Comparison of ENCODE assay signal across 9 cellular contexts in the genomic region with DNA sequence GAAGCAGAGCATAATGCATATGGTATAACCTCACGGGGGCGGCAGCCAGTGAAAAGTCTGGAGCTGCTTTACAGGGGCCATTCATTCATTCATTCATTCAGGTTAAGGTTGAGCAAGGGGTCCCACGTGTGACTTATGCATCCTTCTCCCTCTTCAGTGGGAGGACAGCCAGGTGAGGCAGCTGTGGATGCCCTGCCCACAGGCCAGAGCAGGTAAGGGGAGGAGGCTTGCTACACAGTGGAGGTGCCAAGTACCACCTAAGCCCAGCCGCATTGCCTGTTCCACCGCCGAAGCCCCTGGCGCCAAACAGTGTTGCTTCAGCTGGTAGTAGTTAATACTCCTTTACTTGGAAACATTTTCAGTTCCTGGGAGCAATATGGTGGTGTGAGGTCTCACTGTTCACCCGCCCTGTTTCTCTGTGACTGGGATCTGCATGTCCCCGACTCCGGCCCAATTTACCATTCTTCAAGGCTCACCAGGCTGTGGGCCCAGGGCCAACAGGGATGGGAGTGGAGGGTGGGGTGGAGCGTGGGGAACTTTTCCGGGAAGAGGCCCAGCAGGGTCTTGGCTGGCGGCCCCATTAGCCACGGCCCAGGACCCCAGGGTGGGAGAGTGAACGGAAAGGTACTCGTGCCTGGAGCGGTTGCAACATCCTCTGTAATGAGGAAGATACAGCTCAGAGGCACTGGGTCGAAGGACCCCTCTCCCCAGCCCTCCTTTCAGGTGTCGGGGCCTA. TPM values are rescaled to one million over a fixed set of nuclear protein-coding genes. Genes with fewer than 3 reads are reported as not detected.
DNase-seq lines count a peak whose midpoint lies in the region; ATAC-seq and TF ChIP-seq lines count a peak whose summit lies in the region.
"Had no signal": no experiment of that assay in that cellular context is flagged by ENCODE, and none has a peak within 500 bp of the region (broad histone marks: within the 10 kb centered on the region; RNA-seq: fewer than 3 reads in every experiment).

No MANE protein-coding gene starts in this region.

- no peak overlapping the region for H3K23ac ChIP-seq in H9 (ENCODE audit: insufficient read length, low read depth, low read length)

- no peak overlapping the region for H2AFZ ChIP-seq in H9 (ENCODE audit: low read length)
- no peak overlapping the region for H2AFZ ChIP-seq in smooth muscle cell (ENCODE audit: low read depth)

- WGBS in H9 (ENCODE audit: extremely low coverage, insufficient read length, low lambda C conversion rate): no CpG with 5 or more reads among the region's 19 CpGs
- WGBS in right lobe of liver (ENCODE audit: insufficient coverage, low coverage, low lambda C conversion rate, missing lambda C conversion rate): 60% methylated on average over 5 of the region's 19 CpGs
- WGBS in smooth muscle cell (ENCODE audit: low lambda C conversion rate): 56% methylated on average over 19 of the region's 19 CpGs

- H2BK15ac ChIP-seq in H9 (ENCODE audit: low read depth, low read length): no peak overlapping the region

- TF ChIP-seq CTCF in H9 (conservative IDR thresholded peaks at IDR 0.05): no peak
- TF ChIP-seq CTCF in chondrocyte (IDR thresholded peaks at IDR 0.05): no peak
- TF ChIP-seq CTCF in right lobe of liver (IDR thresholded peaks at IDR 0.05): no peak
- TF ChIP-seq CTCF in smooth muscle cell (IDR thresholded peaks at IDR 0.05; ENCODE audit: borderline replicate concordance, insufficient read depth, poor library complexity, severe bottlenecking): no peak

- H3K18ac ChIP-seq in H9 (ENCODE audit: insufficient read length, low read depth, low read length): no peak overlapping the region

- no peaks in the 10 kb centered on the region for H3K79me1 ChIP-seq in H9 (ENCODE audit: insufficient read depth, low read depth, low read length, poor library complexity, severe bottlenecking)

- H4K5ac ChIP-seq in H9 (ENCODE audit: insufficient read length, low read depth, low read length): no peak overlapping the region

- no peak overlapping the region for H3K4ac ChIP-seq in H9 (ENCODE audit: low read depth, low read length)

- no peaks in the 10 kb centered on the region for H4K20me1 ChIP-seq in H9 (ENCODE audit: control insufficient read depth, insufficient read depth, insufficient read length)
- no peaks in the 10 kb centered on the region for H4K20me1 ChIP-seq in smooth muscle cell (ENCODE audit: low read depth)

- no peaks in the 10 kb centered on the region for H3K9me3 ChIP-seq in H9 (ENCODE audit: control insufficient read depth, low read depth, low read length)
- H3K9me3 ChIP-seq in right lobe of liver: no peaks in the 10 kb centered on the region
- H3K9me3 ChIP-seq in smooth muscle cell (replicated peaks; ENCODE audit: low read depth): no peaks in the 10 kb centered on the region

- H3K4me1 Mint-ChIP-seq in H9 (peaks cover 6 to 11% of the 10 kb centered on the region in 2 experiments), chondrocyte (ENCODE audit: low read depth) (peaks cover 10% of the 10 kb centered on the region)
- H3K4me1 Mint-ChIP-seq in activated CD4-positive, alpha-beta memory T cell treated with anti-CD3 and anti-CD28 coated beads for 36 hours (ENCODE audit: low read depth): peaks cover 8% of the 10 kb centered on the region

- H3K4me3 ChIP-seq in right lobe of liver (peak overlapping the region in 2 of 3 donors; percentile 44 to 45), smooth muscle cell (peak overlapping the region; percentile 54)

- H3K36me3 Mint-ChIP-seq in H9 (ENCODE audit: insufficient read depth in 1 of 3, low read depth in 3 of 3) (no peaks in the 10 kb centered on the region), chondrocyte (ENCODE audit: low read depth) (peaks cover 1% of the 10 kb centered on the region)
- H3K36me3 Mint-ChIP-seq in activated CD4-positive, alpha-beta memory T cell treated with anti-CD3 and anti-CD28 coated beads for 36 hours: no peaks in the 10 kb centered on the region

- no peak overlapping the region for H4K91ac ChIP-seq in H9 (ENCODE audit: insufficient read length, low read depth, low read length)

- H3K27ac ChIP-seq in H9 (ENCODE audit: insufficient read length, low read depth, low read length): no peak overlapping the region
- H3K27ac ChIP-seq in right lobe of liver: no peak overlapping the region
- H3K27ac ChIP-seq in smooth muscle cell (ENCODE audit: low read depth): no peak overlapping the region

- no peak for TF ChIP-seq POLR2A in right lobe of liver (IDR thresholded peaks at IDR 0.05)

- H2BK5ac ChIP-seq in H9 (ENCODE audit: insufficient read length, low read length): no peak overlapping the region

- ATAC-seq in right lobe of liver: peak in 1 of 4 donors; percentile 9

- H3K27me3 Mint-ChIP-seq in H9 (ENCODE audit: low read depth): peaks cover 84% of the 10 kb centered on the region
- H3K27me3 Mint-ChIP-seq in chondrocyte (ENCODE audit: low read depth): no peaks in the 10 kb centered on the region
- H3K27me3 Mint-ChIP-seq in activated CD4-positive, alpha-beta memory T cell treated with anti-CD3 and anti-CD28 coated beads for 36 hours: peaks cover 38% of the 10 kb centered on the region

- DNase-seq in H9 (no peak), chondrocyte (ENCODE audit: low spot score) (peak; percentile 75), right lobe of liver (no peak), smooth muscle cell (lab: John Stamatoyannopoulos, UW; ENCODE audit: unreplicated experiment) (no peak), NCI-H526 (lab: John Stamatoyannopoulos, UW) (no peak), NOMO-1 treated with dmso at 0.1 percent for 144 hours (lab: John Stamatoyannopoulos, UW; ENCODE audit: unreplicated experiment) (no peak), COLO829 (ENCODE audit: low spot score) (no peak)
- DNase-seq in activated CD4-positive, alpha-beta memory T cell treated with anti-CD3 and anti-CD28 coated beads for 36 hours: no peak
- DNase-seq: NCI-H187 treated with DMSO at 0.1 percent for 48 hours had no signal

- H3K4me1 ChIP-seq in H9 (ENCODE audit: insufficient read depth, low read length) (no peaks in the 10 kb centered on the region; the same call in 1 of the 2 replicates), right lobe of liver (peaks cover 0 to 5% (median 2%) of the 10 kb centered on the region in 4 donors), smooth muscle cell (ENCODE audit: low read depth) (peaks cover 4% of the 10 kb centered on the region)

- peak overlapping the region; percentile 69 for H3K4me2 ChIP-seq in H9 (ENCODE audit: insufficient read depth, insufficient read length, low read length)
- H3K4me2 ChIP-seq in smooth muscle cell: peak overlapping the region; percentile 91

- H3K79me2 ChIP-seq in H9 (ENCODE audit: insufficient read depth, low read length): no peaks in the 10 kb centered on the region
- H3K79me2 ChIP-seq in smooth muscle cell (ENCODE audit: low read depth): no peaks in the 10 kb centered on the region

- CTCF ChIA-PET in activated CD4-positive, alpha-beta memory T cell treated with anti-CD3 and anti-CD28 coated beads for 36 hours (lab: Charles Lee): no interaction called here

- no peak overlapping the region; the same call in 1 of the 2 replicates for H3K14ac ChIP-seq in H9 (ENCODE audit: insufficient read depth, low read length)

- no peak overlapping the region for H3K56ac ChIP-seq in H9 (ENCODE audit: insufficient read length, low read depth, low read length)

- H3K27me3 ChIP-seq in H9 (ENCODE audit: insufficient read depth, low read length) (peaks cover 36% of the 10 kb centered on the region; the same call in 1 of the 2 replicates), right lobe of liver (peaks cover 0 to 3% of the 10 kb centered on the region in 2 donors), smooth muscle cell (ENCODE audit: low read depth) (peaks cover 85% of the 10 kb centered on the region)

- no peaks in the 10 kb centered on the region for H3F3A ChIP-seq in smooth muscle cell (ENCODE audit: low read depth)

- no peak overlapping the region for H2AK5ac ChIP-seq in H9 (ENCODE audit: insufficient read length, low read length)

- H3K4me3 Mint-ChIP-seq in H9 (peak overlapping the region; percentile 68 to 80), chondrocyte (ENCODE audit: unreplicated experiment) (peak overlapping the region; percentile 66)
- no peak overlapping the region for H3K4me3 Mint-ChIP-seq in activated CD4-positive, alpha-beta memory T cell treated with anti-CD3 and anti-CD28 coated beads for 36 hours

- H3K36me3 ChIP-seq in right lobe of liver: no peaks in the 10 kb centered on the region
- no peaks in the 10 kb centered on the region for H3K36me3 ChIP-seq in smooth muscle cell (ENCODE audit: low read depth)

- no peak overlapping the region for H4K8ac ChIP-seq in H9 (replicated peaks; ENCODE audit: insufficient read length, low read depth, low read length)

- H3K9ac ChIP-seq in H9 (ENCODE audit: extremely low read depth, insufficient read length, low read length) (no peak overlapping the region), smooth muscle cell (ENCODE audit: low read depth) (no peak overlapping the region)

- H3K27ac Mint-ChIP-seq in H9: no peak overlapping the region
- H3K27ac Mint-ChIP-seq in chondrocyte (ENCODE audit: unreplicated experiment): no peak overlapping the region
- no peak overlapping the region for H3K27ac Mint-ChIP-seq in activated CD4-positive, alpha-beta memory T cell treated with anti-CD3 and anti-CD28 coated beads for 36 hours

- intact Hi-C loops in right lobe of liver (cut with DNase I): no loop called here
- intact Hi-C loops in activated CD4-positive, alpha-beta memory T cell treated with anti-CD3 and anti-CD28 coated beads for 36 hours (cut with micrococcal nuclease): no loop called here

- no peak overlapping the region for H2BK20ac ChIP-seq in H9 (ENCODE audit: low read depth, low read length, poor library complexity, severe bottlenecking)

- peaks cover 9% of the 10 kb centered on the region for H3K23me2 ChIP-seq in H9 (ENCODE audit: insufficient read length, low read depth, low read length, poor library complexity, severe bottlenecking)

- H2BK120ac ChIP-seq in H9 (ENCODE audit: low read depth, low read length, poor library complexity, severe bottlenecking): no peak overlapping the region

- no peak overlapping the region for H3T11ph ChIP-seq in H9 (ENCODE audit: low read length)

- H3K9me3 Mint-ChIP-seq in H9 (no peaks in the 10 kb centered on the region), chondrocyte (ENCODE audit: low read depth) (no peaks in the 10 kb centered on the region)
- no peaks in the 10 kb centered on the region for H3K9me3 Mint-ChIP-seq in activated CD4-positive, alpha-beta memory T cell treated with anti-CD3 and anti-CD28 coated beads for 36 hours

- no peak overlapping the region for H2BK12ac ChIP-seq in H9 (ENCODE audit: insufficient read length, low read depth, low read length)

- POLR2A ChIA-PET in activated CD4-positive, alpha-beta memory T cell treated with anti-CD3 and anti-CD28 coated beads for 36 hours (lab: Charles Lee): interaction anchor here (0.6 kb wide), 1 partner anchor 365 kb away, joined by 4 read pairs; no protein-coding TSS in a partner anchor

RNA-seq across cellular contexts. Expression of gene PODN, which starts 0.7 kb away (rescaled TPM):
- 0.17 and 0.29 TPM in 2 replicates for total RNA-seq in H9 (2021)
- 4.1 to 9.3 TPM (median 9.2 TPM) in 3 replicates for total RNA-seq in chondrocyte
- 1 to 10 TPM; 2.8 to 9.8 (median 5.1) TPM for total RNA-seq in right lobe of liver
- 0.27 TPM in 1 of 2 replicates, not detected in the other for total RNA-seq in smooth muscle cell
- polyA plus RNA-seq in smooth muscle cell: 0.45 and 1.1 TPM in 2 replicates
- total RNA-seq in activated CD4-positive, alpha-beta memory T cell treated with anti-CD3 and anti-CD28 coated beads for 36 hours: not detected
